Comparison of ENCODE assay signal across 8 cellular contexts in genomic region chr14:77580964-77581505, GRCh38. TPM values are rescaled to one million over a fixed set of nuclear protein-coding genes. Genes with fewer than 3 reads are reported as not detected.
A peak's percentile ranks its signal among the peaks of the same experiment; 100 is the strongest.
DNase-seq lines count a peak whose midpoint lies in the region; ATAC-seq, FAIRE-seq and TF ChIP-seq lines count a peak whose summit lies in the region.

No MANE protein-coding gene starts in this region.

- peaks cover 23% of the 10 kb centered on the region for H3K4me1 Mint-ChIP-seq in activated CD8-positive, alpha-beta T cell treated with anti-CD3 and anti-CD28 coated beads for 36 hours (ENCODE audit: low read depth)

- peak overlapping the region; percentile 67 for H3K27ac Mint-ChIP-seq in activated CD8-positive, alpha-beta T cell treated with anti-CD3 and anti-CD28 coated beads for 36 hours

- no peak overlapping the region for H3K4me3 Mint-ChIP-seq in activated CD8-positive, alpha-beta T cell treated with anti-CD3 and anti-CD28 coated beads for 36 hours

- peak; percentile 94 for ATAC-seq in GM21515 (IDR thresholded peaks at IDR 0.05; ENCODE audit: unreplicated experiment)
- ATAC-seq in activated CD8-positive, alpha-beta T cell treated with anti-CD3 and anti-CD28 coated beads for 36 hours, result peak; percentile 94
- ATAC-seq in left lung, result peak; percentile 53

- DNase-seq in GM12892 (ENCODE audit: insufficient read length) (peak; percentile 25), HT1080 (ENCODE audit: low read depth) (peak; percentile 18), left lung (no peak), GF-D8 (lab: John Stamatoyannopoulos, UW) (no peak), islet precursor cell (no peak), anterior cingulate cortex (lab: John Stamatoyannopoulos, UW) (no peak)
- DNase-seq in activated CD8-positive, alpha-beta T cell treated with anti-CD3 and anti-CD28 coated beads for 36 hours, result peak; percentile 24

- H3K27me3 ChIP-seq in left lung, result no peaks in the 10 kb centered on the region

- intact Hi-C loops in activated CD8-positive, alpha-beta T cell treated with anti-CD3 and anti-CD28 coated beads for 36 hours (cut with micrococcal nuclease), result no loop called here
- intact Hi-C loops in left lung (cut with DNase I), result no loop called here

- peak overlapping the region; percentile 48 to 64 for H3K27ac ChIP-seq in left lung

- H3K36me3 ChIP-seq in left lung, result peaks cover 0 to 25% of the 10 kb centered on the region in 2 donors

- peaks cover 10% of the 10 kb centered on the region for H3K36me3 Mint-ChIP-seq in activated CD8-positive, alpha-beta T cell treated with anti-CD3 and anti-CD28 coated beads for 36 hours (ENCODE audit: low read depth)

- POLR2A ChIA-PET in activated CD8-positive, alpha-beta T cell treated with anti-CD3 and anti-CD28 coated beads for 36 hours (lab: Charles Lee), result interaction anchor here (1.4 kb wide), 1 partner anchor 15 kb away, joined by 3 read pairs; no protein-coding TSS in a partner anchor

- H3K27me3 Mint-ChIP-seq in activated CD8-positive, alpha-beta T cell treated with anti-CD3 and anti-CD28 coated beads for 36 hours, result no peaks in the 10 kb centered on the region

- TF ChIP-seq POLR2A in GM12892 (IDR thresholded peaks at IDR 0.05; ENCODE audit: low read depth, low read length), result no peak

- peaks cover 6 to 37% of the 10 kb centered on the region in 2 donors for H3K4me1 ChIP-seq in left lung

- H3K9me3 Mint-ChIP-seq in activated CD8-positive, alpha-beta T cell treated with anti-CD3 and anti-CD28 coated beads for 36 hours, result no peaks in the 10 kb centered on the region

- no peak for TF ChIP-seq CTCF in activated CD8-positive, alpha-beta T cell treated with anti-CD3 and anti-CD28 coated beads for 36 hours (IDR thresholded peaks at IDR 0.05)
- no peak for TF ChIP-seq CTCF in left lung (IDR thresholded peaks at IDR 0.05)

- peak; percentile 81 for FAIRE-seq in GM12892 (lab: Jason Lieb, UNC)

- no peaks in the 10 kb centered on the region for H3K9me3 ChIP-seq in left lung

- no peak overlapping the region for H3K4me3 ChIP-seq in left lung

- CTCF ChIA-PET in activated CD8-positive, alpha-beta T cell treated with anti-CD3 and anti-CD28 coated beads for 36 hours (lab: Charles Lee), result interaction anchor here (1.1 kb wide), 1 partner anchor 16 kb away, joined by 3 read pairs; no protein-coding TSS in a partner anchor

RNA-seq across cellular contexts. Expression of gene SPTLC2, which starts 35.4 kb away (rescaled TPM):
- polyA plus RNA-seq in GM12892 (2012; ENCODE audit: missing spikeins), result 11.1 TPM
- 15.7 and 17.9 TPM in 2 replicates for total RNA-seq in HT1080 (2014; rRNA removed; shearing (Covaris generic))
- polyA plus RNA-seq in HT1080 (2015; cell fraction: cytosol; rRNA removed), result 15.2 and 20.8 TPM in 2 replicates
- polyA plus RNA-seq in HT1080 (2015; cell fraction: nucleus; rRNA removed), result 17.9 and 26.7 TPM in 2 replicates
- 10 to 100 TPM; 23.7 to 30.2 TPM for total RNA-seq in activated CD8-positive, alpha-beta T cell treated with anti-CD3 and anti-CD28 coated beads for 36 hours
- 10 to 100 TPM; 40.7 to 44.0 TPM for total RNA-seq in left lung

Comparison
In these comparisons a context has a peak if more than half of its experiments do, and no peak if none do; other contexts are left out.
1. DNase-seq: peak in GM12892 (single experiment), HT1080 (single experiment) and activated CD8-positive, alpha-beta T cell treated with anti-CD3 and anti-CD28 coated beads for 36 hours (single experiment); none in left lung (0 of 2), GF-D8 (single experiment), islet precursor cell (single experiment) and anterior cingulate cortex (0 of 58).
2. Peak in every context shown above with its lines, with median percentiles within 50 percentile points of each other: ATAC-seq.